In genomic region chr18:55316615-55317184, GRCh38 we compare ENCODE assay signal across 12 cellular contexts.
A peak's percentile ranks its signal among the peaks of the same experiment; 100 is the strongest.
DNase-seq lines count a peak whose midpoint lies in the region; ATAC-seq and TF ChIP-seq lines count a peak whose summit lies in the region.
"Had no signal": no experiment of that assay in that cellular context is flagged by ENCODE, and none has a peak within 500 bp of the region (broad histone marks: within the 10 kb centered on the region; RNA-seq: fewer than 3 reads in every experiment).

No MANE protein-coding gene starts in this region.

- no peaks in the 10 kb centered on the region for H3F3A ChIP-seq in OCI-LY1 (ENCODE audit: insufficient read depth, low read length)

- H3K36me3 Mint-ChIP-seq in naive thymus-derived CD4-positive, alpha-beta T cell: no peaks in the 10 kb centered on the region
- H3K36me3 Mint-ChIP-seq: CD8-positive, alpha-beta T cell had no signal

- TF ChIP-seq CTCF in OCI-LY1 (IDR thresholded peaks at IDR 0.05; ENCODE audit: low read length) (no peak), gastroesophageal sphincter (IDR thresholded peaks at IDR 0.05) (no peak)

- H3K4me1 ChIP-seq in OCI-LY1 (ENCODE audit: insufficient read depth, low read length, severe bottlenecking) (peaks cover 82% of the 10 kb centered on the region), gastroesophageal sphincter (peaks cover 0 to 87% (median 6%) of the 10 kb centered on the region in 3 donors), subcutaneous abdominal adipose tissue (ENCODE audit: control insufficient read depth in 5 of 5, insufficient read depth in 5 of 5, low read length in 5 of 5) (peaks cover 0 to 62% (median 52%) of the 10 kb centered on the region in 5 donors)
- no peaks in the 10 kb centered on the region for H3K4me1 ChIP-seq in naive thymus-derived CD4-positive, alpha-beta T cell (ENCODE audit: control insufficient read depth in 2 of 2, insufficient read depth in 2 of 2, low read length in 2 of 2)

- peak overlapping the region; percentile 41; the same call in 1 of the 2 replicates for H3K4me3 ChIP-seq in GM08714 (ENCODE audit: low read length)
- H3K4me3 ChIP-seq in OCI-LY1 (ENCODE audit: low read depth, low read length, poor library complexity, severe bottlenecking): no peak overlapping the region
- H3K4me3 ChIP-seq in gastroesophageal sphincter: no peak overlapping the region
- H3K4me3 ChIP-seq in subcutaneous abdominal adipose tissue (ENCODE audit: low read depth in 1 of 5, low read length in 5 of 5): peak overlapping the region in 3 of 5 donors; percentile 18 to 25 (median 20)
- H3K4me3 ChIP-seq in naive thymus-derived CD4-positive, alpha-beta T cell (ENCODE audit: low read length): no peak overlapping the region

- H3K4me1 Mint-ChIP-seq in naive thymus-derived CD4-positive, alpha-beta T cell: peaks cover 1 to 9% (median 6%) of the 10 kb centered on the region in 7 donors

- TF ChIP-seq EP300 in gastroesophageal sphincter (IDR thresholded peaks at IDR 0.05): no peak

- no peaks in the 10 kb centered on the region; the same call in 1 of the 2 replicates for H3K36me3 ChIP-seq in OCI-LY1 (ENCODE audit: insufficient read depth, low read length)
- no peaks in the 10 kb centered on the region for H3K36me3 ChIP-seq in gastroesophageal sphincter
- no peaks in the 10 kb centered on the region for H3K36me3 ChIP-seq in subcutaneous abdominal adipose tissue (ENCODE audit: control insufficient read depth in 5 of 5, insufficient read depth in 5 of 5, low read length in 5 of 5)
- no peaks in the 10 kb centered on the region for H3K36me3 ChIP-seq in naive thymus-derived CD4-positive, alpha-beta T cell (ENCODE audit: control insufficient read depth in 2 of 3, insufficient read depth in 3 of 3, low read length in 3 of 3)

- no peak for ATAC-seq in gastroesophageal sphincter
- ATAC-seq in GM19351 (IDR thresholded peaks at IDR 0.05; ENCODE audit: unreplicated experiment): no peak
- no peak for ATAC-seq in naive thymus-derived CD4-positive, alpha-beta T cell
- ATAC-seq in GM21515 (IDR thresholded peaks at IDR 0.05; ENCODE audit: unreplicated experiment): no peak
- ATAC-seq: CD8-positive, alpha-beta T cell; Panc1 had no signal

- H3K4me2 ChIP-seq in OCI-LY1 (ENCODE audit: low read length): no peak overlapping the region

- H2AFZ ChIP-seq in OCI-LY1 (ENCODE audit: low read length): no peak overlapping the region

- H3K9me2 ChIP-seq in OCI-LY1 (ENCODE audit: low read depth, low read length): no peaks in the 10 kb centered on the region

- no peak overlapping the region for H3K4me3 Mint-ChIP-seq in naive thymus-derived CD4-positive, alpha-beta T cell
- H3K4me3 Mint-ChIP-seq: CD8-positive, alpha-beta T cell had no signal

- CTCF ChIA-PET in naive thymus-derived CD4-positive, alpha-beta T cell (lab: Charles Lee): interaction anchor here (0.6 kb wide), 1 partner anchor 1508 kb away, joined by 3 read pairs; no protein-coding TSS in a partner anchor

- no peak for DNase-seq in naive thymus-derived CD4-positive, alpha-beta T cell
- DNase-seq: activated CD4-positive, alpha-beta T cell treated with anti-CD3 and anti-CD28 coated beads, Interleukin-2, amount 50 U/mL, for 4 hours; CD8-positive, alpha-beta T cell; stimulated activated naive CD4-positive, alpha-beta T cell treated with Interleukin-2 at 50 U/mL for 16 hours had no signal

- H3K27me3 ChIP-seq in OCI-LY1 (ENCODE audit: insufficient read depth, low read length) (no peaks in the 10 kb centered on the region), gastroesophageal sphincter (no peaks in the 10 kb centered on the region), subcutaneous abdominal adipose tissue (ENCODE audit: control insufficient read depth in 5 of 5, insufficient read depth in 4 of 5, low read length in 5 of 5) (no peaks in the 10 kb centered on the region)
- H3K27me3 ChIP-seq in naive thymus-derived CD4-positive, alpha-beta T cell (ENCODE audit: control insufficient read depth in 2 of 2, insufficient read depth in 2 of 2, low read length in 2 of 2): no peaks in the 10 kb centered on the region

- 57 to 66% methylated on average over 2 to 3 of the region's 3 CpGs for WGBS in gastroesophageal sphincter (ENCODE audit: low coverage in 1 of 2), 2 donors

- intact Hi-C loops in naive thymus-derived CD4-positive, alpha-beta T cell (cut with micrococcal nuclease): no loop called here

- peaks cover 0 to 5% (median 0%) of the 10 kb centered on the region in 11 donors for H3K9me3 Mint-ChIP-seq in naive thymus-derived CD4-positive, alpha-beta T cell
- H3K9me3 Mint-ChIP-seq: activated T-helper 2 cell treated with anti-CD3 and anti-CD28 coated beads, Interferon-gamma antibody, Interleukin-2, Interleukin-4, amounts not matched to agents 10 μg/mL and 5 μg/mL and 100 μg/mL, durations not matched to agents 14 hours and 24 hours and 36 hours; CD8-positive, alpha-beta T cell had no signal

- H3K9ac ChIP-seq in OCI-LY1 (ENCODE audit: low read length): no peak overlapping the region
- H3K9ac ChIP-seq in subcutaneous abdominal adipose tissue (ENCODE audit: low read length in 5 of 5): no peak overlapping the region

- peak overlapping the region; percentile 36 for H3K27ac ChIP-seq in OCI-LY1 (ENCODE audit: low read depth, low read length, poor library complexity, severe bottlenecking)
- H3K27ac ChIP-seq in gastroesophageal sphincter: peak overlapping the region in 3 of 4 donors; percentile 20 to 94 (median 94)
- H3K27ac ChIP-seq in subcutaneous abdominal adipose tissue (ENCODE audit: low read depth, low read length): peak overlapping the region; percentile 91
- H3K27ac ChIP-seq in naive thymus-derived CD4-positive, alpha-beta T cell (ENCODE audit: low read depth, low read length): no peak overlapping the region

- POLR2A ChIA-PET in naive thymus-derived CD4-positive, alpha-beta T cell (lab: Charles Lee): no interaction called here

- peaks cover 88% of the 10 kb centered on the region for H3K79me2 ChIP-seq in OCI-LY1 (ENCODE audit: insufficient read depth, low read length)

- no peak for TF ChIP-seq POLR2A in gastroesophageal sphincter (IDR thresholded peaks at IDR 0.05)

- no peaks in the 10 kb centered on the region for H4K20me1 ChIP-seq in OCI-LY1 (ENCODE audit: insufficient read depth, low read length)

- H3K9me3 ChIP-seq in OCI-LY1 (ENCODE audit: low read length) (no peaks in the 10 kb centered on the region), gastroesophageal sphincter (no peaks in the 10 kb centered on the region), subcutaneous abdominal adipose tissue (ENCODE audit: control insufficient read depth in 5 of 5, low read length in 5 of 5) (no peaks in the 10 kb centered on the region)
- no peaks in the 10 kb centered on the region for H3K9me3 ChIP-seq in naive thymus-derived CD4-positive, alpha-beta T cell (ENCODE audit: control insufficient read depth in 2 of 3, low read length in 3 of 3)

- peaks cover 23 to 39% (median 30%) of the 10 kb centered on the region in 5 donors for H3K27me3 Mint-ChIP-seq in naive thymus-derived CD4-positive, alpha-beta T cell

- H3K27ac Mint-ChIP-seq in naive thymus-derived CD4-positive, alpha-beta T cell: no peak overlapping the region
- H3K27ac Mint-ChIP-seq: activated T-helper 2 cell treated with anti-CD3 and anti-CD28 coated beads, Interferon-gamma antibody, Interleukin-2, Interleukin-4, amounts not matched to agents 10 μg/mL and 5 μg/mL and 100 μg/mL, durations not matched to agents 14 hours and 24 hours and 36 hours; CD8-positive, alpha-beta T cell had no signal

Comparison
In these comparisons a context has a peak if more than half of its experiments do, and no peak if none do; other contexts are left out.
1. H3K4me3 ChIP-seq: peak in GM08714 (single experiment) and subcutaneous abdominal adipose tissue (3 of 5); none in OCI-LY1 (single experiment), gastroesophageal sphincter (0 of 2) and naive thymus-derived CD4-positive, alpha-beta T cell (single experiment).